ENCODE assay signal across 9 cellular contexts in genomic region chr12:107843351-107844311, GRCh38.
DNase-seq lines count a peak whose midpoint lies in the region; ATAC-seq lines count a peak whose summit lies in the region.
"Had no signal": no experiment of that assay in that cellular context is flagged by ENCODE, and none has a peak within 500 bp of the region (broad histone marks: within the 10 kb centered on the region; RNA-seq: fewer than 3 reads in every experiment).

No MANE protein-coding gene starts in this region.

- H3K4me3 ChIP-seq in rectal smooth muscle tissue (ENCODE audit: low read length): peak overlapping the region; percentile 32
- no peak overlapping the region for H3K4me3 ChIP-seq in CD4-positive, alpha-beta memory T cell (ENCODE audit: low read length in 2 of 2)

- DNase-seq in ELR (ENCODE audit: low read depth) (peak; percentile 25), left ventricle myocardium superior (peak; percentile 28), UCSD-AML1 (lab: John Stamatoyannopoulos, UW; ENCODE audit: unreplicated experiment) (no peak), SIG-M5 (lab: John Stamatoyannopoulos, UW) (no peak)
- DNase-seq in CD4-positive, alpha-beta memory T cell: no peak
- DNase-seq: activated T-cell treated with anti-CD3 and anti-CD28 coated beads, Interleukin-2, amount 50 U/mL, for 48 hours had no signal

- H3K4me1 Mint-ChIP-seq in activated naive CD8-positive, alpha-beta T cell (ENCODE audit: low read depth): peaks cover 3% of the 10 kb centered on the region
- H3K4me1 Mint-ChIP-seq in CD4-positive, alpha-beta memory T cell: peaks cover 0 to 5% (median 3%) of the 10 kb centered on the region in 4 donors

- no peaks in the 10 kb centered on the region for H3K9me3 Mint-ChIP-seq in activated naive CD8-positive, alpha-beta T cell (ENCODE audit: low read depth)
- no peaks in the 10 kb centered on the region for H3K9me3 Mint-ChIP-seq in CD4-positive, alpha-beta memory T cell

- H3K36me3 ChIP-seq in rectal smooth muscle tissue (ENCODE audit: control insufficient read depth, insufficient read depth, low read length): no peaks in the 10 kb centered on the region
- no peaks in the 10 kb centered on the region for H3K36me3 ChIP-seq in CD4-positive, alpha-beta memory T cell (ENCODE audit: insufficient read depth, low read length)

- CTCF ChIA-PET in CD4-positive, alpha-beta memory T cell (lab: Charles Lee; ENCODE audit: partially characterized antibody): no interaction called here

- H3K9me3 ChIP-seq in CD4-positive, alpha-beta memory T cell (ENCODE audit: control insufficient read depth in 1 of 2, low read length in 2 of 2): no peaks in the 10 kb centered on the region

- ATAC-seq in left ventricle myocardium superior (peak; percentile 47), GM18867 (IDR thresholded peaks at IDR 0.05; ENCODE audit: unreplicated experiment) (no peak)

- H3K27ac ChIP-seq in rectal smooth muscle tissue (ENCODE audit: low read depth, low read length): no peak overlapping the region
- H3K27ac ChIP-seq in CD4-positive, alpha-beta memory T cell (ENCODE audit: low read depth, low read length): no peak overlapping the region

- H3K36me3 Mint-ChIP-seq in activated naive CD8-positive, alpha-beta T cell: no peaks in the 10 kb centered on the region
- H3K36me3 Mint-ChIP-seq in CD4-positive, alpha-beta memory T cell: no peaks in the 10 kb centered on the region

- H3K27me3 Mint-ChIP-seq in activated naive CD8-positive, alpha-beta T cell: peaks cover 28% of the 10 kb centered on the region
- peaks cover 33 to 39% of the 10 kb centered on the region in 2 donors for H3K27me3 Mint-ChIP-seq in CD4-positive, alpha-beta memory T cell

- POLR2A ChIA-PET in CD4-positive, alpha-beta memory T cell (lab: Charles Lee; ENCODE audit: partially characterized antibody): no interaction called here

- peak overlapping the region; percentile 53 for H3K4me3 Mint-ChIP-seq in activated naive CD8-positive, alpha-beta T cell
- peak overlapping the region in 2 of 8 donors; percentile 59 to 64 for H3K4me3 Mint-ChIP-seq in CD4-positive, alpha-beta memory T cell

- H3K27ac Mint-ChIP-seq in activated naive CD8-positive, alpha-beta T cell: no peak overlapping the region
- H3K27ac Mint-ChIP-seq in CD4-positive, alpha-beta memory T cell: no peak overlapping the region

- intact Hi-C loops in left ventricle myocardium superior (cut with micrococcal nuclease): no loop called here
- intact Hi-C loops in CD4-positive, alpha-beta memory T cell (cut with micrococcal nuclease): no loop called here

- H3K4me1 ChIP-seq in rectal smooth muscle tissue (ENCODE audit: control insufficient read depth, insufficient read depth, low read length): peaks cover 2% of the 10 kb centered on the region
- no peaks in the 10 kb centered on the region for H3K4me1 ChIP-seq in CD4-positive, alpha-beta memory T cell (ENCODE audit: insufficient read depth, low read length)

- H3K27me3 ChIP-seq in rectal smooth muscle tissue (ENCODE audit: control insufficient read depth, insufficient read depth, low read length): peaks cover 21% of the 10 kb centered on the region
- H3K27me3 ChIP-seq in CD4-positive, alpha-beta memory T cell (ENCODE audit: insufficient read depth, low read length): no peaks in the 10 kb centered on the region

- no peak overlapping the region for H3K9ac ChIP-seq in rectal smooth muscle tissue (ENCODE audit: low read length)

Comparison
In these comparisons a context has a peak if more than half of its experiments do, and no peak if none do; other contexts are left out.
1. DNase-seq: peak in ELR (single experiment) and left ventricle myocardium superior (single experiment); none in UCSD-AML1 (single experiment), SIG-M5 (single experiment) and CD4-positive, alpha-beta memory T cell (0 of 5).